In genomic region chr17:18968945-18969887, GRCh38 we compare ENCODE assay signal across 1 cellular context.
TF ChIP-seq lines count a peak whose summit lies in the region.

No MANE protein-coding gene starts in this region.

TF ChIP-seq in HepG2, 621 proteins besides CTCF, POLR2A, EP300 and RAD21 (continued from another document):
- TF ChIP-seq, protein P1, sequence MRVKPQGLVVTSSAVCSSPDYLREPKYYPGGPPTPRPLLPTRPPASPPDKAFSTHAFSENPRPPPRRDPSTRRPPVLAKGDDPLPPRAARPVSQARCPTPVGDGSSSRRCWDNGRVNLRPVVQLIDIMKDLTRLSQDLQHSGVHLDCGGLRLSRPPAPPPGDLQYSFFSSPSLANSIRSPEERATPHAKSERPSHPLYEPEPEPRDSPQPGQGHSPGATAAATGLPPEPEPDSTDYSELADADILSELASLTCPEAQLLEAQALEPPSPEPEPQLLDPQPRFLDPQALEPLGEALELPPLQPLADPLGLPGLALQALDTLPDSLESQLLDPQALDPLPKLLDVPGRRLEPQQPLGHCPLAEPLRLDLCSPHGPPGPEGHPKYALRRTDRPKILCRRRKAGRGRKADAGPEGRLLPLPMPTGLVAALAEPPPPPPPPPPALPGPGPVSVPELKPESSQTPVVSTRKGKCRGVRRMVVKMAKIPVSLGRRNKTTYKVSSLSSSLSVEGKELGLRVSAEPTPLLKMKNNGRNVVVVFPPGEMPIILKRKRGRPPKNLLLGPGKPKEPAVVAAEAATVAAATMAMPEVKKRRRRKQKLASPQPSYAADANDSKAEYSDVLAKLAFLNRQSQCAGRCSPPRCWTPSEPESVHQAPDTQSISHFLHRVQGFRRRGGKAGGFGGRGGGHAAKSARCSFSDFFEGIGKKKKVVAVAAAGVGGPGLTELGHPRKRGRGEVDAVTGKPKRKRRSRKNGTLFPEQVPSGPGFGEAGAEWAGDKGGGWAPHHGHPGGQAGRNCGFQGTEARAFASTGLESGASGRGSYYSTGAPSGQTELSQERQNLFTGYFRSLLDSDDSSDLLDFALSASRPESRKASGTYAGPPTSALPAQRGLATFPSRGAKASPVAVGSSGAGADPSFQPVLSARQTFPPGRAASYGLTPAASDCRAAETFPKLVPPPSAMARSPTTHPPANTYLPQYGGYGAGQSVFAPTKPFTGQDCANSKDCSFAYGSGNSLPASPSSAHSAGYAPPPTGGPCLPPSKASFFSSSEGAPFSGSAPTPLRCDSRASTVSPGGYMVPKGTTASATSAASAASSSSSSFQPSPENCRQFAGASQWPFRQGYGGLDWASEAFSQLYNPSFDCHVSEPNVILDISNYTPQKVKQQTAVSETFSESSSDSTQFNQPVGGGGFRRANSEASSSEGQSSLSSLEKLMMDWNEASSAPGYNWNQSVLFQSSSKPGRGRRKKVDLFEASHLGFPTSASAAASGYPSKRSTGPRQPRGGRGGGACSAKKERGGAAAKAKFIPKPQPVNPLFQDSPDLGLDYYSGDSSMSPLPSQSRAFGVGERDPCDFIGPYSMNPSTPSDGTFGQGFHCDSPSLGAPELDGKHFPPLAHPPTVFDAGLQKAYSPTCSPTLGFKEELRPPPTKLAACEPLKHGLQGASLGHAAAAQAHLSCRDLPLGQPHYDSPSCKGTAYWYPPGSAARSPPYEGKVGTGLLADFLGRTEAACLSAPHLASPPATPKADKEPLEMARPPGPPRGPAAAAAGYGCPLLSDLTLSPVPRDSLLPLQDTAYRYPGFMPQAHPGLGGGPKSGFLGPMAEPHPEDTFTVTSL (CRISPR knock-in tag; IDR thresholded peaks at IDR 0.05; ENCODE audit: borderline replicate concordance), result no peak
- TF ChIP-seq GABPA (IDR thresholded peaks at IDR 0.05; ENCODE audit: low read depth, low read length), result peak; percentile 38; the same call in 1 of the 2 replicates
- peak; percentile 70 for TF ChIP-seq GABPA (CRISPR knock-in tag; IDR thresholded peaks at IDR 0.05; ENCODE audit: low read depth)
- TF ChIP-seq MIXL1 (CRISPR knock-in tag; IDR thresholded peaks at IDR 0.05), result no peak
- no peak for TF ChIP-seq ZNF260 (CRISPR knock-in tag; IDR thresholded peaks at IDR 0.05; ENCODE audit: borderline replicate concordance, low read depth)
- no peak for TF ChIP-seq ZXDC (CRISPR knock-in tag; IDR thresholded peaks at IDR 0.05)
- TF ChIP-seq, protein P2, sequence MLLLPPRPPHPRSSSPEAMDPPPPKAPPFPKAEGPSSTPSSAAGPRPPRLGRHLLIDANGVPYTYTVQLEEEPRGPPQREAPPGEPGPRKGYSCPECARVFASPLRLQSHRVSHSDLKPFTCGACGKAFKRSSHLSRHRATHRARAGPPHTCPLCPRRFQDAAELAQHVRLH (CRISPR knock-in tag; IDR thresholded peaks at IDR 0.05; ENCODE audit: borderline replicate concordance, low read depth), result no peak
- no peak for TF ChIP-seq HNRNPH1 (optimal IDR thresholded peaks at IDR 0.05; ENCODE audit: low read depth, low read length)
- no peak for TF ChIP-seq GLI4 (CRISPR knock-in tag; IDR thresholded peaks at IDR 0.05; ENCODE audit: borderline replicate concordance)
- TF ChIP-seq ZNF276 (CRISPR knock-in tag; IDR thresholded peaks at IDR 0.05; ENCODE audit: low read depth), result no peak
- no peak for TF ChIP-seq ZNF510 (CRISPR knock-in tag; IDR thresholded peaks at IDR 0.05; ENCODE audit: low read depth)
- no peak for TF ChIP-seq RFX1 (IDR thresholded peaks at IDR 0.05)
- TF ChIP-seq HNRNPL (IDR thresholded peaks at IDR 0.05; ENCODE audit: low read depth, low read length), result 0 out of 2 replicates have a peak, but pooled peaks have one; percentile 49
- no peak for TF ChIP-seq TP53 (CRISPR knock-in tag; conservative IDR thresholded peaks at IDR 0.05)
- TF ChIP-seq RBM39 (IDR thresholded peaks at IDR 0.05; ENCODE audit: low read depth, low read length, poor library complexity, severe bottlenecking), result peak; percentile 17
- TF ChIP-seq PATZ1 (CRISPR knock-in tag; IDR thresholded peaks at IDR 0.05), result 0 out of 2 replicates have a peak, but pooled peaks have one; percentile 29
- no peak for TF ChIP-seq RARA (CRISPR knock-in tag; IDR thresholded peaks at IDR 0.05)
- TF ChIP-seq PLRG1 (conservative IDR thresholded peaks at IDR 0.05), result no peak
- no peak for TF ChIP-seq ZNF335 (CRISPR knock-in tag; IDR thresholded peaks at IDR 0.05)
- TF ChIP-seq DR1 (CRISPR knock-in tag; IDR thresholded peaks at IDR 0.05), result no peak
- TF ChIP-seq PRPF4 (IDR thresholded peaks at IDR 0.05; ENCODE audit: low read depth, low read length, poor library complexity, severe bottlenecking), result no peak
- no peak for TF ChIP-seq DMAP1 (CRISPR knock-in tag; IDR thresholded peaks at IDR 0.05)
- TF ChIP-seq ZFX (CRISPR knock-in tag; IDR thresholded peaks at IDR 0.05; ENCODE audit: low read depth), result no peak
- TF ChIP-seq ZNF235 (CRISPR knock-in tag; IDR thresholded peaks at IDR 0.05; ENCODE audit: borderline replicate concordance), result no peak
- TF ChIP-seq BORCS8-MEF2B (CRISPR knock-in tag; IDR thresholded peaks at IDR 0.05), result 0 out of 2 replicates have a peak, but pooled peaks have one; percentile 17
- peak; percentile 75 for TF ChIP-seq AGO1 (IDR thresholded peaks at IDR 0.05; ENCODE audit: low read depth, low read length, poor library complexity, severe bottlenecking)
